1 cellular context compared by ENCODE assay signal in the genomic region with DNA sequence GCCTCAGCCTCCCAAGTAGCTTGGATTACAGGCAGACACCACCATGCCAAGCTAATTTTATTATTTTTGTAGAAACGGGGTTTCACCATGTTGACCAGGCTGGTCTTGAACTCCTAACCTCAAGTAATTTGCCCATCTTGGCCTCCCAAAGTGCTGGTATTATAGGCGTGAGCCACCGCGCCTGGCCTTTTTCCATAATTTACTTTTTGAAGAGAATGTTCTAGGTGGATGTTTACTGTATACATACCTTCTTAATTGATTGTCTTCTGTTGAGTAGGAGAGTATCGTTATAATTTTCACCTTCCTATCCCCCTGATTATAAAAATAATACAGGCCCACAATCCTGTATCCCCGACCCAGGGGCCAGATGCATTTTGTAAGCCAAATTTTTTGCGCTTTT.
TF ChIP-seq lines count a peak whose summit lies in the region.

No MANE protein-coding gene starts in this region.

TF ChIP-seq in K562, 482 proteins besides CTCF, POLR2A, EP300 and RAD21 (continued from another document):
- TF ChIP-seq ATF6 (CRISPR knock-in tag; IDR thresholded peaks at IDR 0.05) (no peak), FOXO4 (CRISPR knock-in tag; IDR thresholded peaks at IDR 0.05) (no peak), KLF13 (tag; IDR thresholded peaks at IDR 0.05; ENCODE audit: borderline replicate concordance, low read depth) (no peak), U2AF2 (optimal IDR thresholded peaks at IDR 0.05; ENCODE audit: low read depth, low read length) (no peak), ZNF507 (tag; conservative IDR thresholded peaks at IDR 0.05) (no peak), BACH1 (tag; IDR thresholded peaks at IDR 0.05) (0 out of 2 replicates have a peak, but pooled peaks have one; percentile 8), ZFP30 (CRISPR knock-in tag; IDR thresholded peaks at IDR 0.05; ENCODE audit: borderline replicate concordance) (no peak), ZSCAN29 (IDR thresholded peaks at IDR 0.05) (no peak)
- TF ChIP-seq, protein P1, sequence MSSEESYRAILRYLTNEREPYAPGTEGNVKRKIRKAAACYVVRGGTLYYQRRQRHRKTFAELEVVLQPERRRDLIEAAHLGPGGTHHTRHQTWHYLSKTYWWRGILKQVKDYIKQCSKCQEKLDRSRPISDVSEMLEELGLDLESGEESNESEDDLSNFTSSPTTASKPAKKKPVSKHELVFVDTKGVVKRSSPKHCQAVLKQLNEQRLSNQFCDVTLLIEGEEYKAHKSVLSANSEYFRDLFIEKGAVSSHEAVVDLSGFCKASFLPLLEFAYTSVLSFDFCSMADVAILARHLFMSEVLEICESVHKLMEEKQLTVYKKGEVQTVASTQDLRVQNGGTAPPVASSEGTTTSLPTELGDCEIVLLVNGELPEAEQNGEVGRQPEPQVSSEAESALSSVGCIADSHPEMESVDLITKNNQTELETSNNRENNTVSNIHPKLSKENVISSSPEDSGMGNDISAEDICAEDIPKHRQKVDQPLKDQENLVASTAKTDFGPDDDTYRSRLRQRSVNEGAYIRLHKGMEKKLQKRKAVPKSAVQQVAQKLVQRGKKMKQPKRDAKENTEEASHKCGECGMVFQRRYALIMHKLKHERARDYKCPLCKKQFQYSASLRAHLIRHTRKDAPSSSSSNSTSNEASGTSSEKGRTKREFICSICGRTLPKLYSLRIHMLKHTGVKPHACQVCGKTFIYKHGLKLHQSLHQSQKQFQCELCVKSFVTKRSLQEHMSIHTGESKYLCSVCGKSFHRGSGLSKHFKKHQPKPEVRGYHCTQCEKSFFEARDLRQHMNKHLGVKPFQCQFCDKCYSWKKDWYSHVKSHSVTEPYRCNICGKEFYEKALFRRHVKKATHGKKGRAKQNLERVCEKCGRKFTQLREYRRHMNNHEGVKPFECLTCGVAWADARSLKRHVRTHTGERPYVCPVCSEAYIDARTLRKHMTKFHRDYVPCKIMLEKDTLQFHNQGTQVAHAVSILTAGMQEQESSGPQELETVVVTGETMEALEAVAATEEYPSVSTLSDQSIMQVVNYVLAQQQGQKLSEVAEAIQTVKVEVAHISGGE (CRISPR knock-in tag; IDR thresholded peaks at IDR 0.05), result peak in 1 of 3 experiments; percentile 69; a peak in 1 of 6 replicates
- TF ChIP-seq, protein P2, sequence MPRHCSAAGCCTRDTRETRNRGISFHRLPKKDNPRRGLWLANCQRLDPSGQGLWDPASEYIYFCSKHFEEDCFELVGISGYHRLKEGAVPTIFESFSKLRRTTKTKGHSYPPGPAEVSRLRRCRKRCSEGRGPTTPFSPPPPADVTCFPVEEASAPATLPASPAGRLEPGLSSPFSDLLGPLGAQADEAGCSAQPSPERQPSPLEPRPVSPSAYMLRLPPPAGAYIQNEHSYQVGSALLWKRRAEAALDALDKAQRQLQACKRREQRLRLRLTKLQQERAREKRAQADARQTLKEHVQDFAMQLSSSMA (CRISPR knock-in tag; IDR thresholded peaks at IDR 0.05), result no peak
